In the genomic region with DNA sequence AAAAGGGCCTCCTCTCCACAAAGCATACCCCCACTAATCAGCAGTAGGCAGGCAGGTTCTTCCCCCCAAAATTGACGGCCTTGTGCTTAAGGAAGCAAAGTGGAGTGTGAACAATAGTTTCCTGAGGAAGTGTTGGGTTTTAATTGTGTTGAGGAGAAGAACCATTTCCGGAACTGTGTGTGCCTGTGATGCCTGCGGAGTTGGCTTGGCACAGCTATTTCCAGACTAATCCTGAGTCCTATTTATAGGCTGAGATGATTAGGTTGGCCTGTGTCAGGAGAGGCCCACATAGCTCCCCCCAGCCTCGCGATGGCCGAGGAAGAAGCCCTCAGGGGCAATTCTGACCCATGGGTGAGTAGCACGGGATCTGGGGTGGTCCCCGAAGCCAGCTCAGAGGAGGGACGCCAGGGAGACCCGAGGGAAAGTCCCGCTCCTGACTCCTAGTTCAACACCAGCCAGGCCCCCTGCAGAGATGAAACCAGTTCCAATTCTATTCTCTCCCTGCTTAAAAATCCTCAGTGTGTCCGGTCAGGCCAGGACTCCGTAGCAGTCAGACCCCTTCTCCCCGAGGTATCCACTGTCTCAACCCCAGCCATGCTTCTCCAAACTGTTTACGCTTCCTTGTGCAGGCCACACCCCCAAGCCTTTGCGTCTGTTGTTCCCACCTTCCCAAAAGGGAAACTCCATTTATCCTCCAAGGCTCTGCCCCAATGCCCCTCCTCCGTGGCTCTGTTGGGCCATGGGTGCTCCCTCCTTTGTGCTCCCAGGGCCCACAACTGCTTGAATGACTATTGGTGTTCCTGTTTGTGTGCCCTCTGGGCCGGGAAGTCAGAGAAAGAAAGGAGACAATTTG, we compare ENCODE assay signal across 8 cellular contexts. TPM values are rescaled to one million over a fixed set of nuclear protein-coding genes. Genes with fewer than 3 reads are reported as not detected.
DNase-seq lines count a peak whose midpoint lies in the region; ATAC-seq and TF ChIP-seq lines count a peak whose summit lies in the region.

No MANE protein-coding gene starts in this region.

- DNase-seq in activated effector memory CD4-positive, alpha-beta T cell treated with anti-CD3 and anti-CD28 coated beads, Interleukin-2, amount 50 U/mL, for 16 hours, result peak; percentile 46
- DNase-seq in activated effector memory CD4-positive, alpha-beta T cell treated with Interleukin-2 at 50 U/mL for 16 hours, result no peak
- DNase-seq in ascending aorta (ENCODE audit: low spot score in 2 of 2) (peak; percentile 70 to 93), NCI-H187 treated with DMSO at 0.1 percent for 48 hours (lab: John Stamatoyannopoulos, UW) (no peak)
- DNase-seq in activated CD4-positive, alpha-beta T cell treated with anti-CD3 and anti-CD28 coated beads for 1 hour, result no peak

- ATAC-seq in HG03159 (IDR thresholded peaks at IDR 0.05; ENCODE audit: unreplicated experiment), result no peak

- H3K4me3 ChIP-seq in ascending aorta (peak overlapping the region; percentile 27 to 38), iPS-18a (ENCODE audit: low read length) (peak overlapping the region; percentile 38), skeletal muscle satellite cell (ENCODE audit: low read length) (peak overlapping the region; percentile 40)

- peak overlapping the region; percentile 87 for H3K4me2 ChIP-seq in skeletal muscle satellite cell (ENCODE audit: low read length)

- H3K9me3 ChIP-seq in ascending aorta (no peaks in the 10 kb centered on the region), iPS-18a (ENCODE audit: control insufficient read depth, low read depth, low read length) (no peaks in the 10 kb centered on the region), skeletal muscle satellite cell (replicated peaks; ENCODE audit: low read length) (no peaks in the 10 kb centered on the region)

- H3K36me3 ChIP-seq in ascending aorta, result peaks cover 14 to 18% of the 10 kb centered on the region in 2 donors
- H3K36me3 ChIP-seq in iPS-18a (ENCODE audit: control insufficient read depth, low read depth, low read length), result no peaks in the 10 kb centered on the region
- H3K36me3 ChIP-seq in skeletal muscle satellite cell (ENCODE audit: insufficient read depth, low read length), result peaks cover 42% of the 10 kb centered on the region

- H3K4me1 ChIP-seq in ascending aorta, result peaks cover 77 to 96% of the 10 kb centered on the region in 2 donors
- H3K4me1 ChIP-seq in iPS-18a (ENCODE audit: control insufficient read depth, low read depth, low read length), result peaks cover 43% of the 10 kb centered on the region
- H3K4me1 ChIP-seq in skeletal muscle satellite cell (ENCODE audit: control insufficient read depth, insufficient read depth, low read length), result peaks cover 86% of the 10 kb centered on the region

- H3K9ac ChIP-seq in iPS-18a (ENCODE audit: low read length) (no peak overlapping the region), skeletal muscle satellite cell (ENCODE audit: low read depth, low read length) (peak overlapping the region; percentile 88)

- H3K27ac ChIP-seq in ascending aorta (peak overlapping the region; percentile 98 to 99), iPS-18a (ENCODE audit: low read length) (no peak overlapping the region)

- H3K27me3 ChIP-seq in ascending aorta (no peaks in the 10 kb centered on the region), iPS-18a (ENCODE audit: control insufficient read depth, insufficient read depth, low read length) (peaks cover 65% of the 10 kb centered on the region), skeletal muscle satellite cell (ENCODE audit: control insufficient read depth, insufficient read depth, low read length) (no peaks in the 10 kb centered on the region)

- no peak for TF ChIP-seq CTCF in ascending aorta (IDR thresholded peaks at IDR 0.05)

- intact Hi-C loops in ascending aorta (cut with DNase I), result loop anchor here (2.0 to 10.0 kb wide), 4 partner anchors 17 to 351 kb away; partner anchors contain the start of gene GSN

RNA-seq across cellular contexts. Expression of gene GSN, which starts 18.1 kb away (rescaled TPM):
- 3,012 TPM for total RNA-seq in ascending aorta
- total RNA-seq in skeletal muscle satellite cell (2012; rRNA removed), result 157 and 203 TPM in 2 replicates

Comparison
In these comparisons a context has a peak if more than half of its experiments do, and no peak if none do; other contexts are left out.
1. DNase-seq: peak in activated effector memory CD4-positive, alpha-beta T cell treated with anti-CD3 and anti-CD28 coated beads, Interleukin-2, amount 50 U/mL, for 16 hours (single experiment) and ascending aorta (2 of 2); none in activated effector memory CD4-positive, alpha-beta T cell treated with Interleukin-2 at 50 U/mL for 16 hours (single experiment), NCI-H187 treated with DMSO at 0.1 percent for 48 hours (single experiment) and activated CD4-positive, alpha-beta T cell treated with anti-CD3 and anti-CD28 coated beads for 1 hour (single experiment).
2. Peak in every context shown above with its lines, with median percentiles within 50 percentile points of each other: H3K4me3 ChIP-seq.